In genomic region chr20:37886851-37887297, GRCh38 we compare ENCODE assay signal across 1 cellular context.
A peak's percentile ranks its signal among the peaks of the same experiment; 100 is the strongest.
TF ChIP-seq lines count a peak whose summit lies in the region.

No MANE protein-coding gene starts in this region.

TF ChIP-seq in GM12878, 131 proteins besides CTCF, POLR2A, EP300 and RAD21:
- no peak for TF ChIP-seq ATF7 (IDR thresholded peaks at IDR 0.05; ENCODE audit: low read depth)
- peak; percentile 5; the same call in 1 of the 2 replicates for TF ChIP-seq USF2 (IDR thresholded peaks at IDR 0.05; ENCODE audit: borderline replicate concordance, low read depth, low read length)
- no peak for TF ChIP-seq TAF1 (IDR thresholded peaks at IDR 0.05; ENCODE audit: borderline replicate concordance, low read depth, low read length)
- TF ChIP-seq KLF5 (IDR thresholded peaks at IDR 0.05; ENCODE audit: partially characterized antibody): no peak
- TF ChIP-seq BRCA1 (IDR thresholded peaks at IDR 0.05; ENCODE audit: low read depth, low read length): no peak
- TF ChIP-seq, protein P1, sequence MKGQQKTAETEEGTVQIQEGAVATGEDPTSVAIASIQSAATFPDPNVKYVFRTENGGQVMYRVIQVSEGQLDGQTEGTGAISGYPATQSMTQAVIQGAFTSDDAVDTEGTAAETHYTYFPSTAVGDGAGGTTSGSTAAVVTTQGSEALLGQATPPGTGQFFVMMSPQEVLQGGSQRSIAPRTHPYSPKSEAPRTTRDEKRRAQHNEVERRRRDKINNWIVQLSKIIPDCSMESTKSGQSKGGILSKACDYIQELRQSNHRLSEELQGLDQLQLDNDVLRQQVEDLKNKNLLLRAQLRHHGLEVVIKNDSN (IDR thresholded peaks at IDR 0.05; ENCODE audit: borderline replicate concordance, extremely low read length, insufficient read depth, low read depth, low read length): peak; percentile 47
- TF ChIP-seq, protein P2, sequence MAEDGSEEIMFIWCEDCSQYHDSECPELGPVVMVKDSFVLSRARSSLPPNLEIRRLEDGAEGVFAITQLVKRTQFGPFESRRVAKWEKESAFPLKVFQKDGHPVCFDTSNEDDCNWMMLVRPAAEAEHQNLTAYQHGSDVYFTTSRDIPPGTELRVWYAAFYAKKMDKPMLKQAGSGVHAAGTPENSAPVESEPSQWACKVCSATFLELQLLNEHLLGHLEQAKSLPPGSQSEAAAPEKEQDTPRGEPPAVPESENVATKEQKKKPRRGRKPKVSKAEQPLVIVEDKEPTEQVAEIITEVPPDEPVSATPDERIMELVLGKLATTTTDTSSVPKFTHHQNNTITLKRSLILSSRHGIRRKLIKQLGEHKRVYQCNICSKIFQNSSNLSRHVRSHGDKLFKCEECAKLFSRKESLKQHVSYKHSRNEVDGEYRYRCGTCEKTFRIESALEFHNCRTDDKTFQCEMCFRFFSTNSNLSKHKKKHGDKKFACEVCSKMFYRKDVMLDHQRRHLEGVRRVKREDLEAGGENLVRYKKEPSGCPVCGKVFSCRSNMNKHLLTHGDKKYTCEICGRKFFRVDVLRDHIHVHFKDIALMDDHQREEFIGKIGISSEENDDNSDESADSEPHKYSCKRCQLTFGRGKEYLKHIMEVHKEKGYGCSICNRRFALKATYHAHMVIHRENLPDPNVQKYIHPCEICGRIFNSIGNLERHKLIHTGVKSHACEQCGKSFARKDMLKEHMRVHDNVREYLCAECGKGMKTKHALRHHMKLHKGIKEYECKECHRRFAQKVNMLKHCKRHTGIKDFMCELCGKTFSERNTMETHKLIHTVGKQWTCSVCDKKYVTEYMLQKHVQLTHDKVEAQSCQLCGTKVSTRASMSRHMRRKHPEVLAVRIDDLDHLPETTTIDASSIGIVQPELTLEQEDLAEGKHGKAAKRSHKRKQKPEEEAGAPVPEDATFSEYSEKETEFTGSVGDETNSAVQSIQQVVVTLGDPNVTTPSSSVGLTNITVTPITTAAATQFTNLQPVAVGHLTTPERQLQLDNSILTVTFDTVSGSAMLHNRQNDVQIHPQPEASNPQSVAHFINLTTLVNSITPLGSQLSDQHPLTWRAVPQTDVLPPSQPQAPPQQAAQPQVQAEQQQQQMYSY (CRISPR knock-in tag; IDR thresholded peaks at IDR 0.05): no peak
- TF ChIP-seq GATAD2B (conservative IDR thresholded peaks at IDR 0.05; ENCODE audit: low read depth): no peak
- peak; percentile 79; the same call in 1 of the 2 replicates for TF ChIP-seq RAD51 (IDR thresholded peaks at IDR 0.05)
